Comparison of ENCODE assay signal across 21 cellular contexts in the genomic region with DNA sequence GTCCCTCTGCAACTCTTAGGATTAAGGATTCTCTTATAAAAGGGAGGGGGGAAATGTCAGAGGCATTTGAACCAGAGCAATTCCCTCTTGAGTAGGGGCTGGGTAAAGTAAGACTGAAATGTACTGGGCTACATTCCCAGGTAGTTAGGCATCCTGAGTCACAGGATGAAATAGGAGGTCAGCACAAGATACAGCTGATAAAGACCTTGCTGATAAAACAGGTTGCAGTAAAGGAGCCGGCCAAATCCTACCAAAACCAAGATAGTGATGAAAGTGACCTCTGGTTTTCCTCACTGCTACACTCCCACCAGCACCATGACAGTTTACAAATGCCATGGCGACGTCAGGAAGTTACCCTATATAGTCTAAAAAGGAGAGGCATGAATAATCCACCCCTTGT. TPM values are rescaled to one million over a fixed set of nuclear protein-coding genes. Genes with fewer than 3 reads are reported as not detected.
DNase-seq lines count a peak whose midpoint lies in the region; ATAC-seq, FAIRE-seq and TF ChIP-seq lines count a peak whose summit lies in the region.
"Had no signal": no experiment of that assay in that cellular context is flagged by ENCODE, and none has a peak within 500 bp of the region (broad histone marks: within the 10 kb centered on the region; RNA-seq: fewer than 3 reads in every experiment).

No MANE protein-coding gene starts in this region.

- H3K4me2 ChIP-seq in K562 (ENCODE audit: insufficient read depth, low read length) = no peak overlapping the region
- H3K4me2 ChIP-seq: BLaER1 treated with 17β-estradiol and CSF1 and Interleukin-3, amounts not matched to agents 10 nM and 100 nM had no signal

- H3K4me3 ChIP-seq in NT2/D1 (ENCODE audit: insufficient read length, low read depth) = no peak overlapping the region
- no peak overlapping the region for H3K4me3 ChIP-seq in K562
- H3K4me3 ChIP-seq: BLaER1 treated with 17β-estradiol and CSF1 and Interleukin-3, amounts not matched to agents 10 nM and 100 nM; SJCRH30 had no signal

- H2AFZ ChIP-seq in K562 (ENCODE audit: low read depth, low read length) = no peak overlapping the region

- no peaks in the 10 kb centered on the region for H3K9me1 ChIP-seq in K562 (ENCODE audit: control insufficient read depth, insufficient read depth, low read length)

- TF ChIP-seq RAD21 in K562 (CRISPR knock-in tag; conservative IDR thresholded peaks at IDR 0.05 in 1 of 2, IDR thresholded peaks at IDR 0.05 in 1 of 2) = no peak

- no peak overlapping the region for H3K27ac ChIP-seq in K562 (ENCODE audit: extremely low read depth, low read depth, low read length)
- H3K27ac ChIP-seq: BLaER1 treated with 17β-estradiol and CSF1 and Interleukin-3, amounts not matched to agents 10 nM and 100 nM; SJCRH30 had no signal

- no peak for TF ChIP-seq POLR2A in K562 (conservative IDR thresholded peaks at IDR 0.05)
- TF ChIP-seq POLR2A in erythroblast (IDR thresholded peaks at IDR 0.05; ENCODE audit: low read length) = no peak

- WGBS in K562 (ENCODE audit: insufficient coverage, low coverage, missing lambda C conversion rate) = 8% methylated on average over 3 of the region's 3 CpGs

- H3K27me3 ChIP-seq in NT2/D1 (ENCODE audit: insufficient read depth, insufficient read length) = no peaks in the 10 kb centered on the region
- H3K27me3 ChIP-seq in K562 (ENCODE audit: control insufficient read depth in 2 of 2, insufficient read depth in 2 of 2, low read length in 2 of 2) = peaks cover 19 to 20% of the 10 kb centered on the region in 2 experiments; a peak in 4 of 5 replicates
- H3K27me3 ChIP-seq: BLaER1 treated with 17β-estradiol and CSF1 and Interleukin-3, amounts not matched to agents 10 nM and 100 nM; SJCRH30 had no signal

- no peak for TF ChIP-seq EP300 in K562 (IDR thresholded peaks at IDR 0.05; ENCODE audit: low read length)

- no peaks in the 10 kb centered on the region for H3K36me3 ChIP-seq in NT2/D1 (ENCODE audit: insufficient read depth, insufficient read length, low read length)
- no peaks in the 10 kb centered on the region for H3K36me3 ChIP-seq in K562 (ENCODE audit: control insufficient read depth, insufficient read depth, low read length)
- H3K36me3 ChIP-seq: BLaER1 treated with 17β-estradiol and CSF1 and Interleukin-3, amounts not matched to agents 10 nM and 100 nM; SJCRH30 had no signal

- H3K9me3 ChIP-seq in NT2/D1 (ENCODE audit: insufficient read depth, low read length) (no peaks in the 10 kb centered on the region), K562 (replicated peaks; ENCODE audit: control insufficient read depth, insufficient read depth, low read depth, low read length) (no peaks in the 10 kb centered on the region)
- H3K9me3 ChIP-seq: BLaER1 treated with 17β-estradiol and CSF1 and Interleukin-3, amounts not matched to agents 10 nM and 100 nM; SJCRH30 had no signal

- H3K4me1 ChIP-seq in NT2/D1 (ENCODE audit: insufficient read depth, insufficient read length) (no peaks in the 10 kb centered on the region), K562 (replicated peaks in 1 of 2; ENCODE audit: control insufficient read depth in 2 of 2, insufficient read depth in 2 of 2, low read length in 2 of 2) (no peaks in the 10 kb centered on the region; a peak in 1 of 5 replicates)
- H3K4me1 ChIP-seq: SJCRH30 had no signal

- H3K79me2 ChIP-seq in K562 (ENCODE audit: control insufficient read depth, insufficient read depth, low read length) = no peaks in the 10 kb centered on the region

- CTCF ChIA-PET in K562 (lab: Yijun Ruan, JAX; ENCODE audit: low intra/inter-chr PET ratio) = no interaction called here

- no peaks in the 10 kb centered on the region for H4K20me1 ChIP-seq in K562 (replicated peaks; ENCODE audit: control insufficient read depth, insufficient read depth, low read length)
- H4K20me1 ChIP-seq: BLaER1 treated with 17β-estradiol and CSF1 and Interleukin-3, amounts not matched to agents 10 nM and 100 nM had no signal

- TF ChIP-seq CTCF in K562 (IDR thresholded peaks at IDR 0.05 in 2 of 3, conservative IDR thresholded peaks at IDR 0.05 in 1 of 3; ENCODE audit: insufficient read depth in 2 of 3, low read depth in 1 of 3, low read length in 3 of 3) = no peak

- peak overlapping the region; percentile 29 for H3K9ac ChIP-seq in NT2/D1 (ENCODE audit: insufficient read length, low read depth)
- no peak overlapping the region for H3K9ac ChIP-seq in K562 (ENCODE audit: insufficient read depth in 1 of 2, low read depth in 2 of 2, low read length in 2 of 2)
- H3K9ac ChIP-seq: BLaER1 treated with 17β-estradiol and CSF1 and Interleukin-3, amounts not matched to agents 10 nM and 100 nM had no signal

- POLR2A ChIA-PET in K562 (lab: Yijun Ruan, JAX) = no interaction called here

- ATAC-seq in K562 (no peak), GM19452 (IDR thresholded peaks at IDR 0.05; ENCODE audit: unreplicated experiment) (no peak)
- ATAC-seq: CD8-positive, alpha-beta T cell; HepG2; Panc1 had no signal

- intact Hi-C loops in K562 (cut with micrococcal nuclease) = no loop called here

- peak; percentile 46 for FAIRE-seq in K562 (lab: Jason Lieb, UNC)
- FAIRE-seq: H1, HepG2 had no signal

- no TSS peak for BruUV-seq in K562 (replicated peaks; lab: Mats Ljungman, UMichigan)

- DNase-seq in ELR (ENCODE audit: low read depth) = peak; percentile 32
- no peak for DNase-seq in NT2/D1 (ENCODE audit: low read depth, low spot score)
- DNase-seq in K562 (ENCODE audit: extremely low read depth in 1 of 4, low spot score in 3 of 4) = no peak
- DNase-seq in islet precursor cell = peak; percentile 88
- DNase-seq in effector CD4-positive, alpha-beta T cell = no peak
- DNase-seq in erythroblast (lab: John Stamatoyannopoulos, UW) = no peak
- no peak for DNase-seq in superior temporal gyrus (ENCODE audit: extremely low spot score)
- DNase-seq: CD8-positive, alpha-beta T cell; DMS53; KG1; NCI-H1417; NCI-H187; NCI-H2107; NCI-H2227 treated with DMSO at 0.1 percent for 48 hours; NCI-H524; SJCRH30 had no signal

- in situ Hi-C loops in K562 (cut with MboI) = no loop called here

TF ChIP-seq in K562, 482 proteins besides CTCF, POLR2A, EP300 and RAD21 (continues in another document):
- TF ChIP-seq ZNF77 (CRISPR knock-in tag; IDR thresholded peaks at IDR 0.05) = no peak

RNA-seq across cellular contexts. Expression of gene COX20, which starts 14.3 kb away (rescaled TPM):
- total RNA-seq in K562 (2011; cell fraction: chromatin; rRNA removed; ENCODE audit: low replicate concordance) = 12.0 and 57.2 TPM in 2 replicates
- total RNA-seq in K562 (2011; cell fraction: nucleolus; rRNA removed) = 9.8 and 15.1 TPM in 2 replicates
- total RNA-seq in K562 (2011; cell fraction: nucleoplasm; rRNA removed) = 27.4 and 66.6 TPM in 2 replicates
- total RNA-seq in K562 (2014; rRNA removed) (41.5 and 47.2 TPM in 2 replicates), K562 (2014; rRNA removed; fragmentation: Illumina TruSeq; extraction: Trizol) (72.8 and 92.9 TPM in 2 replicates), K562 (2015; rRNA removed; fragmentation: Illumina TruSeq; extraction: Trizol) (77.9 and 84.3 TPM in 2 replicates), K562 (2021) (51.6 and 60.0 TPM in 2 replicates)
- polyA plus RNA-seq in K562 (2011; rRNA removed) (30.6 and 55.6 TPM in 2 replicates), K562 (2014; fragmentation: Illumina TruSeq; extraction: Trizol) (99.5 and 106 TPM in 2 replicates), K562 (2014; fragmentation: Nextera tagmentation; extraction: Ambion mirVana) (100 to 1,000 TPM; 145 to 171 TPM), K562 (2014; rRNA removed) (122 and 192 TPM in 2 replicates)
- 10.0 and 20.6 TPM in 2 replicates for polyA plus RNA-seq in K562 (2011; cell fraction: cytosol; rRNA removed)
- polyA plus RNA-seq in K562 (2011; cell fraction: nucleus; rRNA removed) = 19.3 and 20.9 TPM in 2 replicates
- polyA plus RNA-seq in K562 (2012) = 47.6 and 108 TPM in 2 replicates
- polyA minus RNA-seq in K562 (2011; rRNA and poly(A)+ RNA removed) = 27.2 and 34.7 TPM in 2 replicates
- 6.5 and 6.7 TPM in 2 replicates for polyA minus RNA-seq in K562 (2011; cell fraction: cytosol; rRNA and poly(A)+ RNA removed)
- polyA minus RNA-seq in K562 (2011; cell fraction: nucleus; rRNA and poly(A)+ RNA removed) = 30.8 and 45.2 TPM in 2 replicates

RNA-seq across cellular contexts. Expression of gene HNRNPU, which starts 43.2 kb away (rescaled TPM):
- 223 and 1,039 TPM in 2 replicates for total RNA-seq in K562 (2011; cell fraction: chromatin; rRNA removed; ENCODE audit: low replicate concordance)
- 91.7 and 116 TPM in 2 replicates for total RNA-seq in K562 (2011; cell fraction: nucleolus; rRNA removed)
- 330 and 565 TPM in 2 replicates for total RNA-seq in K562 (2011; cell fraction: nucleoplasm; rRNA removed)
- total RNA-seq in K562 (2014; rRNA removed) (668 and 711 TPM in 2 replicates), K562 (2014; rRNA removed; fragmentation: Illumina TruSeq; extraction: Trizol) (445 and 505 TPM in 2 replicates), K562 (2015; rRNA removed; fragmentation: Illumina TruSeq; extraction: Trizol) (643 and 670 TPM in 2 replicates), K562 (2021) (482 and 577 TPM in 2 replicates)
- polyA plus RNA-seq in K562 (2011; rRNA removed) (268 and 377 TPM in 2 replicates), K562 (2014; fragmentation: Illumina TruSeq; extraction: Trizol) (629 and 777 TPM in 2 replicates), K562 (2014; fragmentation: Nextera tagmentation; extraction: Ambion mirVana) (100 to 1,000 TPM; 159 to 174 TPM), K562 (2014; rRNA removed) (519 and 621 TPM in 2 replicates)
- polyA plus RNA-seq in K562 (2011; cell fraction: cytosol; rRNA removed) = 76.3 and 102 TPM in 2 replicates
- 225 and 265 TPM in 2 replicates for polyA plus RNA-seq in K562 (2011; cell fraction: nucleus; rRNA removed)
- 288 and 679 TPM in 2 replicates for polyA plus RNA-seq in K562 (2012)
- 545 and 750 TPM in 2 replicates for polyA minus RNA-seq in K562 (2011; rRNA and poly(A)+ RNA removed)
- 202 and 313 TPM in 2 replicates for polyA minus RNA-seq in K562 (2011; cell fraction: cytosol; rRNA and poly(A)+ RNA removed)
- 148 and 261 TPM in 2 replicates for polyA minus RNA-seq in K562 (2011; cell fraction: nucleus; rRNA and poly(A)+ RNA removed)

Comparison
In these comparisons a context has a peak if more than half of its experiments do, and no peak if none do; other contexts are left out.
1. DNase-seq: peak in ELR (single experiment) and islet precursor cell (single experiment); none in NT2/D1 (single experiment), K562 (0 of 4), effector CD4-positive, alpha-beta T cell (single experiment), erythroblast (0 of 2) and superior temporal gyrus (single experiment).